In genomic region chr2:109487237-109487869, GRCh38 we compare ENCODE assay signal across 13 cellular contexts.
DNase-seq lines count a peak whose midpoint lies in the region; TF ChIP-seq lines count a peak whose summit lies in the region.
"Had no signal": no experiment of that assay in that cellular context is flagged by ENCODE, and none has a peak within 500 bp of the region (broad histone marks: within the 10 kb centered on the region; RNA-seq: fewer than 3 reads in every experiment).

No MANE protein-coding gene starts in this region.

- no peak for TF ChIP-seq CTCF in AG10803 (conservative IDR thresholded peaks at IDR 0.05; ENCODE audit: low read length)

- DNase-seq in AG10803 (ENCODE audit: low read depth) (peak; percentile 46), RPMI7951 (ENCODE audit: low read depth) (peak; percentile 68), fibroblast of gingiva (ENCODE audit: low read depth) (peak; percentile 35), non-pigmented ciliary epithelial cell (ENCODE audit: low read depth) (peak; percentile 78), germinal center (ENCODE audit: low spot score) (no peak), NCI-H1436 (lab: John Stamatoyannopoulos, UW) (no peak), cerebellar cortex (ENCODE audit: low spot score) (no peak), CD1c-positive myeloid dendritic cell (ENCODE audit: extremely low spot score) (no peak)
- DNase-seq: activated CD4-positive, CD25-positive, alpha-beta regulatory T cell treated with anti-CD3 and anti-CD28 coated beads, Interleukin-2, amount 50 U/mL, for 72 hours; H7; NCI-H2171; stimulated activated CD4-positive, alpha-beta T cell treated with anti-CD3 and anti-CD28 coated beads, Interleukin-4, amount 100 ng/mL, for 1 hour; SW 1271 had no signal

- no peak overlapping the region for H3K4me3 ChIP-seq in AG10803 (ENCODE audit: low read length)

Comparison
In these comparisons a context has a peak if more than half of its experiments do, and no peak if none do; other contexts are left out.
1. DNase-seq: peak in AG10803 (single experiment), RPMI7951 (single experiment), fibroblast of gingiva (single experiment) and non-pigmented ciliary epithelial cell (single experiment); none in germinal center (single experiment), NCI-H1436 (single experiment), cerebellar cortex (single experiment) and CD1c-positive myeloid dendritic cell (single experiment).